In genomic region chr19:38618590-38619360, GRCh38 we compare ENCODE assay signal across 8 cellular contexts. TPM values are rescaled to one million over a fixed set of nuclear protein-coding genes. Genes with fewer than 3 reads are reported as not detected.
DNase-seq lines count a peak whose midpoint lies in the region; ATAC-seq and TF ChIP-seq lines count a peak whose summit lies in the region.

Gene EIF3K (plus strand): TSS chr19:38619188. CDS start chr19:38619269, 81 bp downstream.

- peaks cover 33% of the 10 kb centered on the region for H3K36me3 ChIP-seq in suprapubic skin

- peak within 1 kb of the TSS; percentile 92 for H3K4me3 ChIP-seq in suprapubic skin

- H3K27ac ChIP-seq in suprapubic skin, result peak within 1 kb of the TSS; percentile 91

- peak in 1 of 2 donors; percentile 65 for TF ChIP-seq POLR2A in suprapubic skin (IDR thresholded peaks at IDR 0.05)

- H3K36me3 Mint-ChIP-seq in activated naive CD4-positive, alpha-beta T cell treated with anti-CD3 and anti-CD28 coated beads, Interleukin-2, amount 50 U/mL, for 72 hours, result peaks cover 46 to 48% of the 10 kb centered on the region in 2 donors

- peaks cover 22% of the 10 kb centered on the region for H3K4me1 ChIP-seq in suprapubic skin

- DNase-seq in GM04503 (ENCODE audit: low read depth), result peak; percentile 89
- peak; percentile 95 for DNase-seq in NCI-H1092 treated with DMSO at 0.1 percent for 48 hours (lab: John Stamatoyannopoulos, UW)
- peak; percentile 97 for DNase-seq in SKM-1 (lab: John Stamatoyannopoulos, UW; ENCODE audit: unreplicated experiment)
- DNase-seq in activated naive CD4-positive, alpha-beta T cell treated with anti-CD3 and anti-CD28 coated beads, Interleukin-2, amount 50 U/mL, for 72 hours (ENCODE audit: low spot score in 2 of 2), result peak; percentile 99 to 100
- DNase-seq in globus pallidus (ENCODE audit: low spot score), result peak; percentile 99
- peak; percentile 60 to 99 (median 98) for DNase-seq in nucleus accumbens (lab: John Stamatoyannopoulos, UW)
- DNase-seq in suprapubic skin (ENCODE audit: low spot score in 2 of 2), result peak; percentile 99

- 0% methylated on average over 21 of the region's 64 CpGs for WGBS in suprapubic skin

- no peak for TF ChIP-seq CTCF in suprapubic skin (IDR thresholded peaks at IDR 0.05)

- H3K9me3 ChIP-seq in suprapubic skin, result no peaks in the 10 kb centered on the region

- peak within 1 kb of the TSS; percentile 96 to 100 for H3K27ac Mint-ChIP-seq in activated naive CD4-positive, alpha-beta T cell treated with anti-CD3 and anti-CD28 coated beads, Interleukin-2, amount 50 U/mL, for 72 hours

- no peaks in the 10 kb centered on the region for H3K27me3 ChIP-seq in suprapubic skin

- peak; percentile 56 for ATAC-seq in HG02588 (IDR thresholded peaks at IDR 0.05; ENCODE audit: unreplicated experiment)
- ATAC-seq in activated naive CD4-positive, alpha-beta T cell treated with anti-CD3 and anti-CD28 coated beads, Interleukin-2, amount 50 U/mL, for 72 hours, result peak; percentile 74 to 80

- H3K9me3 Mint-ChIP-seq in activated naive CD4-positive, alpha-beta T cell treated with anti-CD3 and anti-CD28 coated beads, Interleukin-2, amount 50 U/mL, for 72 hours, result no peaks in the 10 kb centered on the region

- TF ChIP-seq EP300 in suprapubic skin (IDR thresholded peaks at IDR 0.05), result no peak

RNA-seq across cellular contexts. Expression of gene EIF3K, which starts in this region (rescaled TPM):
- total RNA-seq in activated naive CD4-positive, alpha-beta T cell treated with anti-CD3 and anti-CD28 coated beads, Interleukin-2, amount 50 U/mL, for 72 hours, result 100 to 1,000 TPM; 282 to 299 TPM
- 100 to 1,000 TPM; 274 to 587 (median 557) TPM for total RNA-seq in suprapubic skin

Comparison
In these comparisons a context has a peak if more than half of its experiments do, and no peak if none do; other contexts are left out.
1. Peak in every context shown above with its lines: DNase-seq, ATAC-seq, H3K4me3 ChIP-seq and H3K27ac ChIP-seq.